In the genomic region with DNA sequence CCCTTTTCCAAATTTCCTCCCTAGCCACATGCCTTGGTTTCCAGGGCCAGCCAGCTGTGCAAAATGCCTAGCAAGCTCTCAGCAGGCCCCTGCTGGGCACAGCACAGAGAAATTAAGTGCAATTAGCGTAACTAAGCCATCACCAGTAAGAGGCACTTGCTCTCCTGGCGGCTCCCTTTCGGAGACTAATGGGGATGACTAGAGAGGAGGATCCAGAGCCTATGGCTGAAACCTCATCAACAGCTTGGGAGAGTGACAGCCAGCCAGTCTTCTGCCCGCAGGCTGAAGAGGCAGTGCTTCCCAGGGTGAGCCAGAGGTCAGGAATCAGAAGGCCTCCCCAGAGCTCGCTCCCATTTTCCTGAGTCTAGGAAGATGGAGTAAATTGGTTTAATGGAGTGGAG, we compare ENCODE assay signal across 25 cellular contexts.
DNase-seq lines count a peak whose midpoint lies in the region; ATAC-seq and TF ChIP-seq lines count a peak whose summit lies in the region.
"Had no signal": no experiment of that assay in that cellular context is flagged by ENCODE, and none has a peak within 500 bp of the region (broad histone marks: within the 10 kb centered on the region; RNA-seq: fewer than 3 reads in every experiment).

No MANE protein-coding gene starts in this region.

- H3F3A ChIP-seq in neural cell (ENCODE audit: insufficient read depth, low read length, poor library complexity, severe bottlenecking), result peaks cover 5% of the 10 kb centered on the region

- H3K36me3 Mint-ChIP-seq in WTC11 (no peaks in the 10 kb centered on the region), T-cell (no peaks in the 10 kb centered on the region), nephron progenitor cell (ENCODE audit: low read depth) (no peaks in the 10 kb centered on the region)
- H3K36me3 Mint-ChIP-seq: CD8-positive, alpha-beta memory T cell had no signal

- POLR2A ChIA-PET in WTC11 (lab: Charles Lee) (no interaction called here), T-cell (lab: Charles Lee) (no interaction called here)

- ATAC-seq in WTC11, result peak; percentile 94
- no peak for ATAC-seq in T-cell (replicated peaks in 1 of 4)
- ATAC-seq: activated naive CD8-positive, alpha-beta T cell treated with anti-CD3 and anti-CD28 coated beads, Interleukin-2, amount 50 U/mL, for 24 hours; HCT116; left lobe of liver; T-helper 17 cell had no signal

- peaks cover 61% of the 10 kb centered on the region for H3K27me3 Mint-ChIP-seq in WTC11 (ENCODE audit: low read depth)
- H3K27me3 Mint-ChIP-seq in T-cell, result peaks cover 4 to 13% of the 10 kb centered on the region in 2 donors
- peaks cover 30% of the 10 kb centered on the region for H3K27me3 Mint-ChIP-seq in nephron progenitor cell (ENCODE audit: low read depth, poor library complexity)

- no peaks in the 10 kb centered on the region for H3K79me2 ChIP-seq in neural cell (replicated peaks; ENCODE audit: insufficient read depth, low read length)

- H3K9me3 Mint-ChIP-seq in WTC11, result no peaks in the 10 kb centered on the region
- H3K9me3 Mint-ChIP-seq in T-cell, result no peaks in the 10 kb centered on the region
- H3K9me3 Mint-ChIP-seq in nephron progenitor cell, result no peaks in the 10 kb centered on the region
- H3K9me3 Mint-ChIP-seq: activated naive CD8-positive, alpha-beta T cell treated with anti-CD3 and anti-CD28 coated beads, Interleukin-2, amount 50 U/mL, for 24 hours; CD8-positive, alpha-beta memory T cell had no signal

- no peaks in the 10 kb centered on the region for H3K36me3 ChIP-seq in neural cell (ENCODE audit: insufficient read depth, low read length)
- H3K36me3 ChIP-seq: thoracic aorta, uterus had no signal

- TF ChIP-seq CTCF in WTC11 (IDR thresholded peaks at IDR 0.05) (no peak), neural cell (IDR thresholded peaks at IDR 0.05; ENCODE audit: poor library complexity, severe bottlenecking) (no peak), nephron progenitor cell (IDR thresholded peaks at IDR 0.05) (no peak)

- TF ChIP-seq EP300 in neural cell (conservative IDR thresholded peaks at IDR 0.05; ENCODE audit: poor library complexity, severe bottlenecking), result peak; percentile 48

- DNase-seq in NCI-H146 (lab: John Stamatoyannopoulos, UW) (peak; percentile 25), NCI-H146 treated with DMSO at 0.1 percent for 48 hours (lab: John Stamatoyannopoulos, UW; ENCODE audit: unreplicated experiment) (no peak), NCI-H1694 (lab: John Stamatoyannopoulos, UW) (peak; percentile 23), WTC11 (ENCODE audit: low spot score) (peak; percentile 70), T-cell (no peak), nephron progenitor cell (no peak)
- no peak for DNase-seq in stimulated activated CD4-positive, alpha-beta T cell treated with anti-CD3 and anti-CD28 coated beads, Interleukin-12 subunit alpha, Interleukin-12 subunit beta, amount 100 ng/mL, for 4 hours
- DNase-seq: activated gamma-delta T cell treated with Interleukin-2 at 50 U/mL for 16 hours; activated naive CD8-positive, alpha-beta T cell treated with anti-CD3 and anti-CD28 coated beads, Interleukin-2, amount 50 U/mL, for 24 hours; CD8-positive, alpha-beta memory T cell; DMS53; head of caudate nucleus; NCI-H2029 treated with DMSO at 0.1 percent for 48 hours; NCI-H510A treated with DMSO at 0.1 percent for 48 hours; stimulated activated CD4-positive, alpha-beta T cell treated with anti-CD3 and anti-CD28 coated beads, Interleukin-4, amount 100 ng/mL, for 1 hour; stimulated activated naive CD4-positive, alpha-beta T cell; T-helper 17 cell; uterus had no signal

- H3K4me3 Mint-ChIP-seq in WTC11 (no peak overlapping the region), T-cell (no peak overlapping the region), nephron progenitor cell (no peak overlapping the region)
- H3K4me3 Mint-ChIP-seq: activated naive CD8-positive, alpha-beta T cell treated with anti-CD3 and anti-CD28 coated beads, Interleukin-2, amount 50 U/mL, for 24 hours; CD8-positive, alpha-beta memory T cell; T-helper 17 cell had no signal

- no peaks in the 10 kb centered on the region for H3K9me2 ChIP-seq in neural cell (ENCODE audit: insufficient read depth, low read length)

- H3K27ac ChIP-seq in neural cell (ENCODE audit: low read length), result peak overlapping the region; percentile 72
- H3K27ac ChIP-seq: epithelial cell of prostate, SK-N-MC, thoracic aorta, uterus had no signal

- H3K4me2 ChIP-seq in neural cell (ENCODE audit: low read length), result no peak overlapping the region
- H3K4me2 ChIP-seq: smooth muscle cell had no signal

- no peaks in the 10 kb centered on the region for H3K9me3 ChIP-seq in neural cell (ENCODE audit: low read length)
- H3K9me3 ChIP-seq: thoracic aorta, uterus had no signal

- no peak overlapping the region for H2AFZ ChIP-seq in neural cell (ENCODE audit: low read depth, low read length)

- H3K4me3 ChIP-seq in neural cell (ENCODE audit: low read length), result peak overlapping the region; percentile 8
- H3K4me3 ChIP-seq: SK-N-MC, smooth muscle cell, thoracic aorta, uterus had no signal

- H3K27ac Mint-ChIP-seq in WTC11 (peak overlapping the region; percentile 69; the same call in 1 of the 2 replicates), T-cell (no peak overlapping the region), nephron progenitor cell (no peak overlapping the region)
- H3K27ac Mint-ChIP-seq: activated naive CD8-positive, alpha-beta T cell treated with anti-CD3 and anti-CD28 coated beads, Interleukin-2, amount 50 U/mL, for 24 hours; CD8-positive, alpha-beta memory T cell; T-helper 17 cell had no signal

- H4K20me1 ChIP-seq in neural cell (ENCODE audit: insufficient read depth), result no peaks in the 10 kb centered on the region

- no peak overlapping the region for H3K9ac ChIP-seq in neural cell (ENCODE audit: low read length)

- CTCF ChIA-PET in WTC11 (lab: Charles Lee), result interaction anchor here (0.9 to 7.0 kb wide), 6 partner anchors 8 to 209 kb away, joined by 3 to 44 read pairs (median 6); no protein-coding TSS in a partner anchor
- CTCF ChIA-PET in T-cell (lab: Charles Lee), result no interaction called here

- TF ChIP-seq RAD21 in neural cell (conservative IDR thresholded peaks at IDR 0.05), result no peak

- H3K4me1 Mint-ChIP-seq in WTC11, result peaks cover 43% of the 10 kb centered on the region
- H3K4me1 Mint-ChIP-seq in T-cell, result no peaks in the 10 kb centered on the region
- H3K4me1 Mint-ChIP-seq in nephron progenitor cell, result peaks cover 35% of the 10 kb centered on the region
- H3K4me1 Mint-ChIP-seq: activated naive CD8-positive, alpha-beta T cell treated with anti-CD3 and anti-CD28 coated beads, Interleukin-2, amount 50 U/mL, for 24 hours; CD8-positive, alpha-beta memory T cell; T-helper 17 cell had no signal

- H3K27me3 ChIP-seq in neural cell (ENCODE audit: insufficient read depth, low read depth, low read length), result no peaks in the 10 kb centered on the region
- H3K27me3 ChIP-seq: uterus had no signal

TF ChIP-seq in WTC11, 78 proteins besides CTCF, POLR2A, EP300 and RAD21 (continues in another document):
- TF ChIP-seq GTF2I (CRISPR knock-in tag; conservative IDR thresholded peaks at IDR 0.05) (no peak), ZNF263 (CRISPR knock-in tag; IDR thresholded peaks at IDR 0.05; ENCODE audit: low read depth) (peak; percentile 70; the same call in 1 of the 2 replicates), ZNF671 (CRISPR knock-in tag; IDR thresholded peaks at IDR 0.05) (no peak)
- TF ChIP-seq, protein P1, sequence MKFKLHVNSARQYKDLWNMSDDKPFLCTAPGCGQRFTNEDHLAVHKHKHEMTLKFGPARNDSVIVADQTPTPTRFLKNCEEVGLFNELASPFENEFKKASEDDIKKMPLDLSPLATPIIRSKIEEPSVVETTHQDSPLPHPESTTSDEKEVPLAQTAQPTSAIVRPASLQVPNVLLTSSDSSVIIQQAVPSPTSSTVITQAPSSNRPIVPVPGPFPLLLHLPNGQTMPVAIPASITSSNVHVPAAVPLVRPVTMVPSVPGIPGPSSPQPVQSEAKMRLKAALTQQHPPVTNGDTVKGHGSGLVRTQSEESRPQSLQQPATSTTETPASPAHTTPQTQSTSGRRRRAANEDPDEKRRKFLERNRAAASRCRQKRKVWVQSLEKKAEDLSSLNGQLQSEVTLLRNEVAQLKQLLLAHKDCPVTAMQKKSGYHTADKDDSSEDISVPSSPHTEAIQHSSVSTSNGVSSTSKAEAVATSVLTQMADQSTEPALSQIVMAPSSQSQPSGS (CRISPR knock-in tag; IDR thresholded peaks at IDR 0.05; ENCODE audit: borderline replicate concordance, low read depth), result no peak

TF ChIP-seq in neural cell, 6 proteins besides CTCF, POLR2A, EP300 and RAD21:
- TF ChIP-seq REST (IDR thresholded peaks at IDR 0.05; ENCODE audit: borderline replicate concordance) (peak; percentile 100), SMC3 (conservative IDR thresholded peaks at IDR 0.05; ENCODE audit: poor library complexity) (no peak), TAF1 (IDR thresholded peaks at IDR 0.05; ENCODE audit: low read depth) (no peak), POLR2AphosphoS5 (IDR thresholded peaks at IDR 0.05) (peak; percentile 70), MXI1 (conservative IDR thresholded peaks at IDR 0.05; ENCODE audit: poor library complexity, severe bottlenecking) (no peak), EZH2 (IDR thresholded peaks at IDR 0.05; ENCODE audit: borderline replicate concordance, insufficient read depth, low read length, poor library complexity, severe bottlenecking) (no peak)

Comparison
In these comparisons a context has a peak if more than half of its experiments do, and no peak if none do; other contexts are left out.
1. DNase-seq: peak in NCI-H146 (single experiment), NCI-H1694 (single experiment) and WTC11 (single experiment); none in NCI-H146 treated with DMSO at 0.1 percent for 48 hours (single experiment), T-cell (0 of 34), stimulated activated CD4-positive, alpha-beta T cell treated with anti-CD3 and anti-CD28 coated beads, Interleukin-12 subunit alpha, Interleukin-12 subunit beta, amount 100 ng/mL, for 4 hours (single experiment) and nephron progenitor cell (single experiment).